Comparison of ENCODE assay signal across 14 cellular contexts in the genomic region with DNA sequence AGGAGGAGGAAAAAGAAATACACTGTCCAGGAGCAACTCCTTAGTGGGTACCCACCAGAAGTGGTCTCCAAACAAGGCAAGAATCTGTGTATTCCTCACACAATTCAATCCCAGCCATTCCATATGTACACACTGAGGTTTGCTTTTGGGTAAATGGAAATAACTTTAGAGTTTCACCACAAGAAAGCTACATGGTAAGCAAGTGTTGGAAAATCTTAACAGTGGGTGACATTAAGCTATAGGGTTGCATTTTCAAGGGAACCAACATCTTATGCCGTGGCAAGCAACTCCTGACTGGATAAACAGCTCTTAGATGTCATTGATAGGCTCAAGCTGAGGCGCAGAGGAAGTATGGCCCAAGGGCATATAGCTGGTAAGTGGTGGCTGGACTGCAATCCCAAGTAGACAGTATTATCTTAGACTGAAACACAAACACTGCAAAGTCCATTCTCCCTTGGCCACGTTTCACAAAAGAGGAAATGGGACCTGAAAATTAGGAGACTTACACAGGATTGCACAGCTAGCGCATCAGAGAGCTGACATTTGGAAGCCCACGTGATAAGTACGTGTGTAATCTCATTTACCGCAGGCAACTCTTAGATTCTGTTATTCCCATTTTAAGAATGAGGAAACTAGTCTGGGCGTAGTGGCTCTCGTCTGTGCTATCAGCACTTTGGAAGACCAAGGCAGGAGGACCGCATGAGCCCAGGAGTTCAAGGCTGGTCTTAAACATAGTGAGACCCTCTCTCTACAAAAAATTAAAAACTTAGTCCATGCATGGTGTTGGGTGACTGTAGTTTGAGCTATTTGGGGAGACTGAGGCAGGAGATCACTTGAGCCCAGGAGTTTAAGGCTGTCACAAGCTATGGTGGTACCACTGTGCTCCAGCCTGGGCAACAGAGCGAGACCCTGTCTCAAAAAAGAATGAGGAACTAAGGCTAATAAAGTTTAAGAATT. TPM values are rescaled to one million over a fixed set of nuclear protein-coding genes. Genes with fewer than 3 reads are reported as not detected.
DNase-seq lines count a peak whose midpoint lies in the region; TF ChIP-seq lines count a peak whose summit lies in the region.
"Had no signal": no experiment of that assay in that cellular context is flagged by ENCODE, and none has a peak within 500 bp of the region (broad histone marks: within the 10 kb centered on the region; RNA-seq: fewer than 3 reads in every experiment).

No MANE protein-coding gene starts in this region.

- no peaks in the 10 kb centered on the region for H3K9me3 Mint-ChIP-seq in activated T-cell treated with anti-CD3 and anti-CD28 coated beads, Interleukin-2, amount 50 U/mL, for 24 hours
- H3K9me3 Mint-ChIP-seq: activated naive CD8-positive, alpha-beta T cell treated with anti-CD3 and anti-CD28 coated beads, Interleukin-2, amount 50 U/mL, for 24 hours had no signal

- H3K79me2 ChIP-seq in Karpas-422 (ENCODE audit: low read length) = peaks cover 21% of the 10 kb centered on the region
- peaks cover 16% of the 10 kb centered on the region for H3K79me2 ChIP-seq in hepatocyte

- intact Hi-C loops in posterior cingulate gyrus (cut with DNase I) = no loop called here

- 56% methylated on average over 11 of the region's 11 CpGs for WGBS in hepatocyte (ENCODE audit: low lambda C conversion rate, missing lambda C conversion rate)

- H3K27ac ChIP-seq in Karpas-422 (ENCODE audit: low read length) = peak overlapping the region; percentile 99
- peak overlapping the region; percentile 63 for H3K27ac ChIP-seq in hepatocyte
- H3K27ac ChIP-seq: GM23248, RWPE1 had no signal

- peak overlapping the region; percentile 69 for H3K9ac ChIP-seq in Karpas-422 (ENCODE audit: low read length)
- H3K9ac ChIP-seq: GM23248 had no signal

- no peaks in the 10 kb centered on the region for H4K20me1 ChIP-seq in Karpas-422 (ENCODE audit: insufficient read depth, low read depth, low read length)
- H4K20me1 ChIP-seq in hepatocyte (ENCODE audit: insufficient read depth, poor library complexity, severe bottlenecking) = no peaks in the 10 kb centered on the region

- H3K4me1 Mint-ChIP-seq in activated T-cell treated with anti-CD3 and anti-CD28 coated beads, Interleukin-2, amount 50 U/mL, for 24 hours (ENCODE audit: low read depth) = peaks cover 19% of the 10 kb centered on the region

- H3K9me3 ChIP-seq in Karpas-422 (ENCODE audit: low read length) (no peaks in the 10 kb centered on the region), hepatocyte (ENCODE audit: low read depth) (no peaks in the 10 kb centered on the region)
- H3K9me3 ChIP-seq: pancreas had no signal

- no peak overlapping the region for H3K27ac Mint-ChIP-seq in activated T-cell treated with anti-CD3 and anti-CD28 coated beads, Interleukin-2, amount 50 U/mL, for 24 hours
- H3K27ac Mint-ChIP-seq: activated naive CD8-positive, alpha-beta T cell treated with anti-CD3 and anti-CD28 coated beads, Interleukin-2, amount 50 U/mL, for 24 hours had no signal

- peak overlapping the region; percentile 53 for H3K4me3 ChIP-seq in Karpas-422 (ENCODE audit: low read length)
- H3K4me3 ChIP-seq in hepatocyte = no peak overlapping the region
- H3K4me3 ChIP-seq: GM23248, pancreas had no signal

- TF ChIP-seq CTCF in hepatocyte (IDR thresholded peaks at IDR 0.05; ENCODE audit: poor library complexity) = no peak

- H3K36me3 ChIP-seq in Karpas-422 (ENCODE audit: insufficient read depth, low read length) (no peaks in the 10 kb centered on the region; the same call in 1 of the 2 replicates), hepatocyte (replicated peaks; ENCODE audit: insufficient read depth, low read depth) (no peaks in the 10 kb centered on the region)
- H3K36me3 ChIP-seq: pancreas had no signal

- peak; percentile 64 for DNase-seq in Ammon's horn (ENCODE audit: low spot score)
- peak; percentile 90 for DNase-seq in Karpas-422
- DNase-seq in SIG-M5 (lab: John Stamatoyannopoulos, UW) = peak; percentile 92
- peak; percentile 35 for DNase-seq in hepatocyte (ENCODE audit: low spot score)
- no peak for DNase-seq in activated CD4-positive, alpha-beta T cell treated with anti-CD3 and anti-CD28 coated beads for 1 hour
- DNase-seq in activated T-cell treated with anti-CD3 and anti-CD28 coated beads, Interleukin-2, amount 50 U/mL, for 24 hours = no peak
- no peak for DNase-seq in posterior cingulate gyrus
- no peak for DNase-seq in AG08396 (ENCODE audit: low spot score)
- DNase-seq: activated naive CD8-positive, alpha-beta T cell treated with anti-CD3 and anti-CD28 coated beads, Interleukin-2, amount 50 U/mL, for 24 hours; EL; midbrain; pancreas had no signal

- H3K27me3 ChIP-seq in Karpas-422 (ENCODE audit: low read length) = no peaks in the 10 kb centered on the region
- no peaks in the 10 kb centered on the region for H3K27me3 ChIP-seq in hepatocyte
- H3K27me3 ChIP-seq: pancreas had no signal

- peaks cover 78% of the 10 kb centered on the region for H3K4me1 ChIP-seq in Karpas-422 (ENCODE audit: low read length)
- peaks cover 4% of the 10 kb centered on the region for H3K4me1 ChIP-seq in hepatocyte (ENCODE audit: insufficient read depth)

- peaks cover 7% of the 10 kb centered on the region for H3K36me3 Mint-ChIP-seq in activated T-cell treated with anti-CD3 and anti-CD28 coated beads, Interleukin-2, amount 50 U/mL, for 24 hours (ENCODE audit: low read depth)

- H3K4me2 ChIP-seq in Karpas-422 (ENCODE audit: low read depth, low read length, poor library complexity, severe bottlenecking) = peak overlapping the region; percentile 79
- H3K4me2 ChIP-seq in hepatocyte = no peak overlapping the region

- H2AFZ ChIP-seq in Karpas-422 (ENCODE audit: low read length) (no peak overlapping the region), hepatocyte (no peak overlapping the region)
- H2AFZ ChIP-seq: GM23248 had no signal

- no peaks in the 10 kb centered on the region for H3K27me3 Mint-ChIP-seq in activated T-cell treated with anti-CD3 and anti-CD28 coated beads, Interleukin-2, amount 50 U/mL, for 24 hours
- H3K27me3 Mint-ChIP-seq: activated naive CD8-positive, alpha-beta T cell treated with anti-CD3 and anti-CD28 coated beads, Interleukin-2, amount 50 U/mL, for 24 hours had no signal

- no peak overlapping the region for H3K4me3 Mint-ChIP-seq in activated T-cell treated with anti-CD3 and anti-CD28 coated beads, Interleukin-2, amount 50 U/mL, for 24 hours
- H3K4me3 Mint-ChIP-seq: activated naive CD8-positive, alpha-beta T cell treated with anti-CD3 and anti-CD28 coated beads, Interleukin-2, amount 50 U/mL, for 24 hours had no signal

- H3K9me2 ChIP-seq in Karpas-422 (replicated peaks; ENCODE audit: insufficient read depth, low read length) (no peaks in the 10 kb centered on the region), hepatocyte (replicated peaks; ENCODE audit: insufficient read depth) (no peaks in the 10 kb centered on the region)

RNA-seq across cellular contexts. Expression of a gene that starts 4.0 kb away (rescaled TPM):
- 78.1 and 141 TPM in 2 replicates for total RNA-seq in Karpas-422 (2014; rRNA removed; shearing (Covaris generic); ENCODE audit: low replicate concordance)
- total RNA-seq in hepatocyte = 45.7 and 48.3 TPM in 2 replicates
- polyA plus RNA-seq in hepatocyte = 17.4 and 24.0 TPM in 2 replicates

RNA-seq across cellular contexts. Expression of a gene that starts 31.5 kb away (rescaled TPM):
- 430 and 561 TPM in 2 replicates for total RNA-seq in Karpas-422 (2014; rRNA removed; shearing (Covaris generic); ENCODE audit: low replicate concordance)
- total RNA-seq in hepatocyte = 256 and 282 TPM in 2 replicates
- polyA plus RNA-seq in hepatocyte = 371 and 385 TPM in 2 replicates

Comparison
In these comparisons a context has a peak if more than half of its experiments do, and no peak if none do; other contexts are left out.
1. DNase-seq: peak in Ammon's horn (single experiment), Karpas-422 (single experiment), SIG-M5 (single experiment) and hepatocyte (single experiment); none in activated CD4-positive, alpha-beta T cell treated with anti-CD3 and anti-CD28 coated beads for 1 hour (single experiment), activated T-cell treated with anti-CD3 and anti-CD28 coated beads, Interleukin-2, amount 50 U/mL, for 24 hours (single experiment), posterior cingulate gyrus (0 of 10) and AG08396 (single experiment).